ENCODE assay signal across 1 cellular context in genomic region chr11:131468565-131468964, GRCh38.
TF ChIP-seq lines count a peak whose summit lies in the region.

No MANE protein-coding gene starts in this region.

TF ChIP-seq in GM12878, 131 proteins besides CTCF, POLR2A, EP300 and RAD21 (continued from another document):
- TF ChIP-seq SKIL (IDR thresholded peaks at IDR 0.05; ENCODE audit: low read depth, poor library complexity, severe bottlenecking) (no peak), CEBPZ (IDR thresholded peaks at IDR 0.05; ENCODE audit: low read depth, low read length) (no peak)
